15 cellular contexts compared by ENCODE assay signal in genomic region chr12:25187781-25188180, GRCh38. TPM values are rescaled to one million over a fixed set of nuclear protein-coding genes. Genes with fewer than 3 reads are reported as not detected.
DNase-seq lines count a peak whose midpoint lies in the region; ATAC-seq and TF ChIP-seq lines count a peak whose summit lies in the region.
"Had no signal": no experiment of that assay in that cellular context is flagged by ENCODE, and none has a peak within 500 bp of the region (broad histone marks: within the 10 kb centered on the region; RNA-seq: fewer than 3 reads in every experiment).

No MANE protein-coding gene starts in this region.

- H3K9ac ChIP-seq in smooth muscle cell (ENCODE audit: low read depth) = no peak overlapping the region

- H3K4me1 ChIP-seq in smooth muscle cell (ENCODE audit: low read depth) = no peaks in the 10 kb centered on the region
- no peaks in the 10 kb centered on the region for H3K4me1 ChIP-seq in tibial artery

- H3K4me3 ChIP-seq in fibroblast of mammary gland (ENCODE audit: control insufficient read depth, low read depth, low read length) = no peak overlapping the region
- H3K4me3 ChIP-seq in smooth muscle cell = no peak overlapping the region
- no peak overlapping the region for H3K4me3 ChIP-seq in tibial artery

- intact Hi-C loops in tibial artery (cut with DNase I; ENCODE audit: low total_unique reads) = no loop called here

- no peaks in the 10 kb centered on the region for H3K9me3 ChIP-seq in smooth muscle cell (replicated peaks; ENCODE audit: low read depth)
- H3K9me3 ChIP-seq in tibial artery = no peaks in the 10 kb centered on the region

- peak overlapping the region; percentile 5 for H3K4me2 ChIP-seq in smooth muscle cell

- no peak overlapping the region for H3K27ac ChIP-seq in smooth muscle cell (ENCODE audit: low read depth)
- no peak overlapping the region for H3K27ac ChIP-seq in tibial artery
- H3K27ac ChIP-seq: dorsolateral prefrontal cortex had no signal

- H2AFZ ChIP-seq in smooth muscle cell (ENCODE audit: low read depth) = no peak overlapping the region

- no peaks in the 10 kb centered on the region for H4K20me1 ChIP-seq in smooth muscle cell (ENCODE audit: low read depth)

- ATAC-seq in SK-N-SH treated with all-trans-retinoic acid at 6 μM for 48 hours = peak; percentile 88

- no peaks in the 10 kb centered on the region for H3K36me3 ChIP-seq in smooth muscle cell (ENCODE audit: low read depth)
- H3K36me3 ChIP-seq in tibial artery = no peaks in the 10 kb centered on the region

- H3K27me3 ChIP-seq in smooth muscle cell (ENCODE audit: low read depth) = no peaks in the 10 kb centered on the region
- H3K27me3 ChIP-seq in tibial artery = no peaks in the 10 kb centered on the region
- H3K27me3 ChIP-seq: dorsolateral prefrontal cortex had no signal

- DNase-seq in H4 (ENCODE audit: low spot score) (peak; percentile 88), fibroblast of mammary gland (ENCODE audit: low read depth) (peak; percentile 91), smooth muscle cell (lab: John Stamatoyannopoulos, UW; ENCODE audit: unreplicated experiment) (no peak), HPDE6-E6E7 (ENCODE audit: extremely low spot score) (no peak), NCI-H2171 (lab: John Stamatoyannopoulos, UW) (no peak), tibial artery (no peak)
- DNase-seq: DMS153, dorsolateral prefrontal cortex, KBM-7, midbrain, NCI-H2171 treated with DMSO at 0.1 percent for 48 hours, retina, substantia nigra, T1000 had no signal

- H3F3A ChIP-seq in smooth muscle cell (ENCODE audit: low read depth) = no peaks in the 10 kb centered on the region

- TF ChIP-seq CTCF in fibroblast of mammary gland (conservative IDR thresholded peaks at IDR 0.05; ENCODE audit: control insufficient read depth, insufficient read depth, low read depth, low read length) (no peak), smooth muscle cell (IDR thresholded peaks at IDR 0.05; ENCODE audit: borderline replicate concordance, insufficient read depth, poor library complexity, severe bottlenecking) (no peak), tibial artery (IDR thresholded peaks at IDR 0.05) (no peak)

- 40% methylated on average over 2 of the region's 2 CpGs for WGBS in smooth muscle cell (ENCODE audit: low lambda C conversion rate)

- no peaks in the 10 kb centered on the region for H3K79me2 ChIP-seq in smooth muscle cell (ENCODE audit: low read depth)

TF ChIP-seq in SK-N-SH treated with all-trans-retinoic acid at 6 μM for 48 hours, 23 proteins besides CTCF, POLR2A, EP300 and RAD21:
- TF ChIP-seq PPARA (CRISPR knock-in tag; IDR thresholded peaks at IDR 0.05; ENCODE audit: borderline replicate concordance) (no peak), TSHZ2 (CRISPR knock-in tag; IDR thresholded peaks at IDR 0.05) (no peak), ARNTL (CRISPR knock-in tag; IDR thresholded peaks at IDR 0.05; ENCODE audit: borderline replicate concordance, low read depth) (no peak), TCF4 (CRISPR knock-in tag; IDR thresholded peaks at IDR 0.05; ENCODE audit: borderline replicate concordance) (no peak), ZC3H10 (CRISPR knock-in tag; IDR thresholded peaks at IDR 0.05) (no peak), ZFP30 (CRISPR knock-in tag; IDR thresholded peaks at IDR 0.05) (no peak), ZNF70 (CRISPR knock-in tag; IDR thresholded peaks at IDR 0.05) (no peak)
TF ChIP-seq in SK-N-SH treated with all-trans-retinoic acid at 6 μM for 48 hours: peak in this region for 0.

RNA-seq across cellular contexts. Expression of gene DNAI7, which starts 7.2 kb away (rescaled TPM):
- 0.23 and 0.60 TPM in 2 replicates for total RNA-seq in H4 (2014; rRNA removed; shearing (Covaris generic))
- not detected in 2 replicates for total RNA-seq in smooth muscle cell
- not detected in 2 replicates for polyA plus RNA-seq in smooth muscle cell

RNA-seq across cellular contexts. Expression of gene ETFRF1, which starts 7.3 kb away (rescaled TPM):
- 43.1 and 46.1 TPM in 2 replicates for total RNA-seq in H4 (2014; rRNA removed; shearing (Covaris generic))
- total RNA-seq in smooth muscle cell = 18.6 and 20.4 TPM in 2 replicates
- 11.2 and 14.9 TPM in 2 replicates for polyA plus RNA-seq in smooth muscle cell

Comparison
In these comparisons a context has a peak if more than half of its experiments do, and no peak if none do; other contexts are left out.
1. DNase-seq: peak in H4 (single experiment) and fibroblast of mammary gland (single experiment); none in smooth muscle cell (single experiment), HPDE6-E6E7 (single experiment), NCI-H2171 (single experiment) and tibial artery (0 of 2).